In genomic region chr3:102378216-102378615, GRCh38 we compare ENCODE assay signal across 18 cellular contexts.
A peak's percentile ranks its signal among the peaks of the same experiment; 100 is the strongest.
DNase-seq lines count a peak whose midpoint lies in the region; TF ChIP-seq lines count a peak whose summit lies in the region.
"Had no signal": no experiment of that assay in that cellular context is flagged by ENCODE, and none has a peak within 500 bp of the region (broad histone marks: within the 10 kb centered on the region; RNA-seq: fewer than 3 reads in every experiment).

No MANE protein-coding gene starts in this region.

- no peak for TF ChIP-seq CTCF in epithelial cell of esophagus (IDR thresholded peaks at IDR 0.05; ENCODE audit: insufficient read depth, low read depth, low read length, missing control alignments)

- no peak overlapping the region for H3K4me3 ChIP-seq in epithelial cell of esophagus (ENCODE audit: low read length)
- H3K4me3 ChIP-seq: GM23248 had no signal

- DNase-seq in NCI-H2171 treated with DMSO at 0.1 percent for 48 hours (lab: John Stamatoyannopoulos, UW) (peak; percentile 12), NCI-H2171 (lab: John Stamatoyannopoulos, UW) (no peak), NCI-H1105 (lab: John Stamatoyannopoulos, UW) (peak; percentile 42), NCI-H82 (lab: John Stamatoyannopoulos, UW) (peak; percentile 99), epithelial cell of esophagus (ENCODE audit: low read depth) (peak; percentile 95), NCI-H2196 treated with DMSO at 0.1 percent for 48 hours (lab: John Stamatoyannopoulos, UW; ENCODE audit: unreplicated experiment) (no peak), SHP77 treated with DMSO at 0.1 percent for 48 hours (lab: John Stamatoyannopoulos, UW) (no peak), inferior parietal cortex (ENCODE audit: extremely low spot score) (no peak)
- DNase-seq: DMS79 treated with DMSO at 0.1 percent for 48 hours, GM23248, H9, KG1, NCI-H187, NCI-H510A, OCI-M1, SIG-M5, SK-N-SH, T-helper 2 cell had no signal

Comparison
In these comparisons a context has a peak if more than half of its experiments do, and no peak if none do; other contexts are left out.
1. DNase-seq: peak in NCI-H2171 treated with DMSO at 0.1 percent for 48 hours (single experiment), NCI-H1105 (single experiment), NCI-H82 (single experiment) and epithelial cell of esophagus (single experiment); none in NCI-H2171 (single experiment), NCI-H2196 treated with DMSO at 0.1 percent for 48 hours (single experiment), SHP77 treated with DMSO at 0.1 percent for 48 hours (single experiment) and inferior parietal cortex (single experiment).